In genomic region chr13:73754727-73755292, GRCh38 we compare ENCODE assay signal across 8 cellular contexts.
DNase-seq lines count a peak whose midpoint lies in the region; ATAC-seq and TF ChIP-seq lines count a peak whose summit lies in the region.
"Had no signal": no experiment of that assay in that cellular context is flagged by ENCODE, and none has a peak within 500 bp of the region (broad histone marks: within the 10 kb centered on the region; RNA-seq: fewer than 3 reads in every experiment).

No MANE protein-coding gene starts in this region.

- POLR2A ChIA-PET in OCI-LY7 (lab: Charles Lee): interaction anchor here (0.9 kb wide), 1 partner anchor 218 kb away, joined by 3 read pairs; no protein-coding TSS in a partner anchor

- ATAC-seq in GM21367 (IDR thresholded peaks at IDR 0.05; ENCODE audit: unreplicated experiment) (peak; percentile 79), right lobe of liver (peak; percentile 81 to 89 (median 84))

- WGBS in right lobe of liver (ENCODE audit: insufficient coverage, low coverage, low lambda C conversion rate, missing lambda C conversion rate): 46% methylated on average over 3 of the region's 3 CpGs

- no peaks in the 10 kb centered on the region for H3K9me3 ChIP-seq in OCI-LY7 (ENCODE audit: low read length)
- H3K9me3 ChIP-seq in right lobe of liver: no peaks in the 10 kb centered on the region
- no peaks in the 10 kb centered on the region for H3K9me3 ChIP-seq in vagina

- H3K36me3 Mint-ChIP-seq in IgD-negative memory B cell: peaks cover 5% of the 10 kb centered on the region

- H3K27ac ChIP-seq in OCI-LY7 (ENCODE audit: low read depth, low read length, poor library complexity, severe bottlenecking): no peak overlapping the region
- no peak overlapping the region for H3K27ac ChIP-seq in right lobe of liver
- no peak overlapping the region for H3K27ac ChIP-seq in vagina

- H3K4me3 ChIP-seq in OCI-LY7 (ENCODE audit: low read depth, low read length, poor library complexity, severe bottlenecking) (no peak overlapping the region), right lobe of liver (no peak overlapping the region), vagina (no peak overlapping the region)

- DNase-seq in ELR (ENCODE audit: low read depth) (peak; percentile 71), OCI-LY7 (ENCODE audit: low spot score) (peak; percentile 66), cerebellum (ENCODE audit: low spot score) (peak; percentile 38), right lobe of liver (no peak), vagina (ENCODE audit: extremely low spot score in 2 of 2) (no peak)

- H3K27ac Mint-ChIP-seq in IgD-negative memory B cell: peak overlapping the region in 2 of 3 donors; percentile 3 to 49
- H3K27ac Mint-ChIP-seq: dendritic cell treated with granulocyte-macrophage colony-stimulating factor and Interleukin-4, amounts not matched to agents 40 ng/mL and 50 ng/mL, for 4 days had no signal

- H3K4me1 Mint-ChIP-seq in IgD-negative memory B cell: peaks cover 0 to 4% (median 3%) of the 10 kb centered on the region in 3 donors

- no peak overlapping the region for H2AFZ ChIP-seq in OCI-LY7 (ENCODE audit: low read length)

- H3K27me3 Mint-ChIP-seq in IgD-negative memory B cell: no peaks in the 10 kb centered on the region
- H3K27me3 Mint-ChIP-seq: dendritic cell treated with granulocyte-macrophage colony-stimulating factor and Interleukin-4, amounts not matched to agents 40 ng/mL and 50 ng/mL, for 4 days had no signal

- H4K20me1 ChIP-seq in OCI-LY7 (ENCODE audit: insufficient read depth, low read length): no peaks in the 10 kb centered on the region

- BruUV-seq in OCI-LY7 (replicated peaks; lab: Mats Ljungman, UMichigan): no TSS peak

- H3K36me3 ChIP-seq in OCI-LY7 (ENCODE audit: insufficient read depth, low read length) (no peaks in the 10 kb centered on the region), right lobe of liver (no peaks in the 10 kb centered on the region), vagina (no peaks in the 10 kb centered on the region)

- CTCF ChIA-PET in OCI-LY7 (lab: Charles Lee; ENCODE audit: unreplicated experiment): no interaction called here

- no peaks in the 10 kb centered on the region for H3K9me3 Mint-ChIP-seq in IgD-negative memory B cell
- H3K9me3 Mint-ChIP-seq: dendritic cell treated with granulocyte-macrophage colony-stimulating factor and Interleukin-4, amounts not matched to agents 40 ng/mL and 50 ng/mL, for 4 days had no signal

- no peak overlapping the region for H3K4me2 ChIP-seq in OCI-LY7 (ENCODE audit: low read length)

- H3K27me3 ChIP-seq in right lobe of liver (no peaks in the 10 kb centered on the region), vagina (no peaks in the 10 kb centered on the region)

- intact Hi-C loops in OCI-LY7 (cut with micrococcal nuclease; ENCODE audit: unreplicated experiment) (loop anchor here (1.0 to 5.0 kb wide), 2 partner anchors 532 to 1462 kb away; no protein-coding TSS in a partner anchor), right lobe of liver (cut with DNase I) (no loop called here), vagina (cut with DNase I) (loop anchor here (10.0 kb wide), 1 partner anchor 1470 kb away; no protein-coding TSS in a partner anchor)

- peak; percentile 89 for TF ChIP-seq CTCF in OCI-LY7 (conservative IDR thresholded peaks at IDR 0.05; ENCODE audit: low read length)
- TF ChIP-seq CTCF in right lobe of liver (IDR thresholded peaks at IDR 0.05): peak; percentile 66 to 76 (median 72)
- TF ChIP-seq CTCF in vagina (IDR thresholded peaks at IDR 0.05): peak; percentile 30 to 60 (median 48)

- TF ChIP-seq POLR2A in right lobe of liver (IDR thresholded peaks at IDR 0.05) (no peak), vagina (IDR thresholded peaks at IDR 0.05) (no peak)

- H3K4me1 ChIP-seq in OCI-LY7 (ENCODE audit: insufficient read depth, low read length, poor library complexity, severe bottlenecking) (no peaks in the 10 kb centered on the region), right lobe of liver (no peaks in the 10 kb centered on the region), vagina (no peaks in the 10 kb centered on the region)

- H3K4me3 Mint-ChIP-seq in IgD-negative memory B cell: no peak overlapping the region
- H3K4me3 Mint-ChIP-seq: dendritic cell treated with granulocyte-macrophage colony-stimulating factor and Interleukin-4, amounts not matched to agents 40 ng/mL and 50 ng/mL, for 4 days had no signal

- no peaks in the 10 kb centered on the region for H3K9me2 ChIP-seq in OCI-LY7 (ENCODE audit: insufficient read depth, low read length)

- no peaks in the 10 kb centered on the region for H3K79me2 ChIP-seq in OCI-LY7 (ENCODE audit: insufficient read depth, low read depth, low read length)

Comparison
In these comparisons a context has a peak if more than half of its experiments do, and no peak if none do; other contexts are left out.
1. DNase-seq: peak in ELR (single experiment), OCI-LY7 (single experiment) and cerebellum (single experiment); none in right lobe of liver (0 of 3) and vagina (0 of 2).
2. intact Hi-C loops: an anchor here in OCI-LY7 (1.0 to 5.0 kb wide) and vagina (10.0 kb wide); none called in right lobe of liver.
3. Peak in every context shown above with its lines, with median percentiles within 50 percentile points of each other: CTCF ChIP-seq.